Comparison of ENCODE assay signal across 15 cellular contexts in genomic region chr1:78068681-78069283, GRCh38. TPM values are rescaled to one million over a fixed set of nuclear protein-coding genes. Genes with fewer than 3 reads are reported as not detected.
"Had no signal": no experiment of that assay in that cellular context is flagged by ENCODE, and none has a peak within 500 bp of the region (broad histone marks: within the 10 kb centered on the region; RNA-seq: fewer than 3 reads in every experiment).

No MANE protein-coding gene starts in this region.

- H3K4me1 Mint-ChIP-seq: activated B cell treated with CpG ODN at 0.5 μM for 24 hours; activated CD4-positive, alpha-beta T cell treated with anti-CD3 and anti-CD28 coated beads, Interleukin-2, amount 10 ng/mL, durations not matched to agents 7 days and 5 days; immature natural killer cell; memory B cell; T-helper 17 cell had no signal

- ATAC-seq: activated naive CD4-positive, alpha-beta T cell treated with anti-CD3 and anti-CD28 coated beads, Interleukin-2, amount 50 U/mL, for 72 hours; effector memory CD8-positive, alpha-beta T cell; natural killer cell treated with Interleukin-12 subunit alpha and Interleukin-12 subunit beta and Interleukin-15 and Interleukin-18, amount 100 ng/mL, for 72 hours; stimulated activated effector memory CD8-positive, alpha-beta T cell treated with anti-CD3 and anti-CD28 coated beads, Interleukin-12 subunit alpha, Interleukin-12 subunit beta, amount 100 ng/mL, for 72 hours; T-helper 17 cell had no signal

- H3K36me3 Mint-ChIP-seq: activated naive CD4-positive, alpha-beta T cell treated with anti-CD3 and anti-CD28 coated beads, Interleukin-2, amount 50 U/mL, for 72 hours; brain; immature natural killer cell; memory B cell; natural killer cell treated with Interleukin-12 subunit alpha and Interleukin-12 subunit beta and Interleukin-15 and Interleukin-18, amount 100 ng/mL, for 72 hours; stimulated activated effector memory CD8-positive, alpha-beta T cell treated with anti-CD3 and anti-CD28 coated beads, Interleukin-12 subunit alpha, Interleukin-12 subunit beta, amount 100 ng/mL, for 72 hours; type B pancreatic cell had no signal

- H3K27ac Mint-ChIP-seq: activated B cell treated with CpG ODN at 0.5 μM for 24 hours; activated CD4-positive, alpha-beta T cell treated with anti-CD3 and anti-CD28 coated beads, Interleukin-2, amount 10 ng/mL, durations not matched to agents 7 days and 5 days; activated naive CD4-positive, alpha-beta T cell treated with anti-CD3 and anti-CD28 coated beads, Interleukin-2, amount 50 U/mL, for 72 hours; activated T-helper 2 cell treated with anti-CD3 and anti-CD28 coated beads, Interferon-gamma antibody, Interleukin-2, Interleukin-4, amounts not matched to agents 10 μg/mL and 5 μg/mL and 100 μg/mL, durations not matched to agents 14 hours and 24 hours and 36 hours; brain; dendritic cell treated with granulocyte-macrophage colony-stimulating factor and Interleukin-4, amounts not matched to agents 40 ng/mL and 50 ng/mL, for 4 days; effector memory CD8-positive, alpha-beta T cell; immature natural killer cell; memory B cell; natural killer cell treated with Interleukin-12 subunit alpha and Interleukin-12 subunit beta and Interleukin-15 and Interleukin-18, amount 100 ng/mL, for 72 hours; stimulated activated effector memory CD8-positive, alpha-beta T cell treated with anti-CD3 and anti-CD28 coated beads, Interleukin-12 subunit alpha, Interleukin-12 subunit beta, amount 100 ng/mL, for 72 hours; T-helper 17 cell; type B pancreatic cell had no signal

- H3K4me3 Mint-ChIP-seq: activated B cell treated with CpG ODN at 0.5 μM for 24 hours; activated CD4-positive, alpha-beta T cell treated with anti-CD3 and anti-CD28 coated beads, Interleukin-2, amount 10 ng/mL, durations not matched to agents 7 days and 5 days; brain; dendritic cell treated with granulocyte-macrophage colony-stimulating factor and Interleukin-4, amounts not matched to agents 40 ng/mL and 50 ng/mL, for 4 days; effector memory CD8-positive, alpha-beta T cell; immature natural killer cell; memory B cell; natural killer cell treated with Interleukin-12 subunit alpha and Interleukin-12 subunit beta and Interleukin-15 and Interleukin-18, amount 100 ng/mL, for 72 hours; stimulated activated effector memory CD8-positive, alpha-beta T cell treated with anti-CD3 and anti-CD28 coated beads, Interleukin-12 subunit alpha, Interleukin-12 subunit beta, amount 100 ng/mL, for 72 hours; T-helper 17 cell; type B pancreatic cell had no signal

- H3K9me3 Mint-ChIP-seq: activated B cell treated with CpG ODN at 0.5 μM for 24 hours; activated CD4-positive, alpha-beta T cell treated with anti-CD3 and anti-CD28 coated beads, Interleukin-2, amount 10 ng/mL, durations not matched to agents 7 days and 5 days; activated naive CD4-positive, alpha-beta T cell treated with anti-CD3 and anti-CD28 coated beads, Interleukin-2, amount 50 U/mL, for 72 hours; activated T-helper 2 cell treated with anti-CD3 and anti-CD28 coated beads, Interferon-gamma antibody, Interleukin-2, Interleukin-4, amounts not matched to agents 10 μg/mL and 5 μg/mL and 100 μg/mL, durations not matched to agents 14 hours and 24 hours and 36 hours; dendritic cell treated with granulocyte-macrophage colony-stimulating factor and Interleukin-4, amounts not matched to agents 40 ng/mL and 50 ng/mL, for 4 days; effector memory CD8-positive, alpha-beta T cell; immature natural killer cell; memory B cell; natural killer cell treated with Interleukin-12 subunit alpha and Interleukin-12 subunit beta and Interleukin-15 and Interleukin-18, amount 100 ng/mL, for 72 hours; stimulated activated effector memory CD8-positive, alpha-beta T cell treated with anti-CD3 and anti-CD28 coated beads, Interleukin-12 subunit alpha, Interleukin-12 subunit beta, amount 100 ng/mL, for 72 hours; type B pancreatic cell had no signal

- H3K27me3 Mint-ChIP-seq: type B pancreatic cell had no signal

- DNase-seq: activated B cell treated with CpG ODN at 0.5 μM for 24 hours; activated CD4-positive, alpha-beta T cell treated with anti-CD3 and anti-CD28 coated beads, Interleukin-2, amount 10 ng/mL, durations not matched to agents 7 days and 5 days; activated T-cell treated with anti-CD3 and anti-CD28 coated beads for 4 hours; amniotic stem cell; effector memory CD8-positive, alpha-beta T cell; immature natural killer cell; T-helper 17 cell had no signal

RNA-seq across cellular contexts. Expression of gene GIPC2, which starts 23.0 kb away (rescaled TPM):
- total RNA-seq: activated B cell treated with CpG ODN at 0.5 μM for 24 hours; natural killer cell treated with Interleukin-12 subunit alpha and Interleukin-12 subunit beta and Interleukin-15 and Interleukin-18, amount 100 ng/mL, for 72 hours had no signal
